In genomic region chr4:186240452-186240847, GRCh38 we compare ENCODE assay signal across 18 cellular contexts. TPM values are rescaled to one million over a fixed set of nuclear protein-coding genes. Genes with fewer than 3 reads are reported as not detected.
DNase-seq lines count a peak whose midpoint lies in the region; ATAC-seq and TF ChIP-seq lines count a peak whose summit lies in the region.
"Had no signal": no experiment of that assay in that cellular context is flagged by ENCODE, and none has a peak within 500 bp of the region (broad histone marks: within the 10 kb centered on the region; RNA-seq: fewer than 3 reads in every experiment).

No MANE protein-coding gene starts in this region.

- no peak overlapping the region for H2AK5ac ChIP-seq in H9 (ENCODE audit: insufficient read length, low read length)

- H3K9me3 Mint-ChIP-seq in H9, result no peaks in the 10 kb centered on the region; a peak in 3 of 5 replicates
- H3K9me3 Mint-ChIP-seq in WTC11, result peaks cover 6% of the 10 kb centered on the region

- no peak overlapping the region for H3K4ac ChIP-seq in H9 (ENCODE audit: low read depth, low read length)

- no peak overlapping the region for H3K18ac ChIP-seq in H9 (ENCODE audit: insufficient read length, low read depth, low read length)

- H4K91ac ChIP-seq in H9 (ENCODE audit: insufficient read length, low read depth, low read length), result no peak overlapping the region

- H3K4me1 Mint-ChIP-seq in H9, result peaks cover 3 to 11% of the 10 kb centered on the region in 2 experiments; a peak in 2 of 4 replicates
- peaks cover 10% of the 10 kb centered on the region for H3K4me1 Mint-ChIP-seq in WTC11
- H3K4me1 Mint-ChIP-seq: CD4-positive, alpha-beta memory T cell had no signal

- peaks cover 0 to 6% (median 3%) of the 10 kb centered on the region in 3 experiments; a peak in 4 of 7 replicates for H3K36me3 Mint-ChIP-seq in H9 (ENCODE audit: insufficient read depth in 1 of 3, low read depth in 3 of 3)
- H3K36me3 Mint-ChIP-seq in WTC11, result peaks cover 16% of the 10 kb centered on the region

- no peak overlapping the region for H4K5ac ChIP-seq in H9 (ENCODE audit: insufficient read length, low read depth, low read length)

- no peak overlapping the region for H2BK15ac ChIP-seq in H9 (ENCODE audit: low read depth, low read length)

- H3K27me3 ChIP-seq in H9 (ENCODE audit: insufficient read depth, low read length), result no peaks in the 10 kb centered on the region
- H3K27me3 ChIP-seq in iPS-20b (ENCODE audit: insufficient read depth, low read length), result no peaks in the 10 kb centered on the region
- H3K27me3 ChIP-seq in osteoblast (ENCODE audit: insufficient read depth, low read length), result no peaks in the 10 kb centered on the region
- no peaks in the 10 kb centered on the region for H3K27me3 ChIP-seq in H7 (ENCODE audit: control insufficient read depth, insufficient read depth, low read length)

- WGBS in H9 (ENCODE audit: extremely low coverage, insufficient read length, low lambda C conversion rate), result no CpG with 5 or more reads among the region's 7 CpGs

- H3K27ac Mint-ChIP-seq in H9, result peak overlapping the region in 1 of 3 experiments; percentile 68; a peak in 5 of 7 replicates
- H3K27ac Mint-ChIP-seq in WTC11, result no peak overlapping the region
- H3K27ac Mint-ChIP-seq: CD4-positive, alpha-beta memory T cell; HFFc6 had no signal

- H3K4me2 ChIP-seq in H9 (ENCODE audit: insufficient read depth, insufficient read length, low read length), result no peak overlapping the region
- H3K4me2 ChIP-seq in osteoblast (ENCODE audit: insufficient read depth, low read length), result no peak overlapping the region

- H3K4me1 ChIP-seq in H9 (ENCODE audit: insufficient read depth, low read length) (no peaks in the 10 kb centered on the region), iPS-20b (ENCODE audit: insufficient read depth, low read length) (peaks cover 11% of the 10 kb centered on the region; the same call in 1 of the 2 replicates), osteoblast (ENCODE audit: insufficient read depth, low read length) (no peaks in the 10 kb centered on the region)
- H3K4me1 ChIP-seq: HAP-1 had no signal

- H4K8ac ChIP-seq in H9 (replicated peaks; ENCODE audit: insufficient read length, low read depth, low read length), result no peak overlapping the region

- H3K4me3 Mint-ChIP-seq in H9 (0 out of 5 replicates have a peak overlapping the region, but pooled peaks of 1 of the 2 experiments have one; percentile 4), WTC11 (no peak overlapping the region)
- H3K4me3 Mint-ChIP-seq: CD4-positive, alpha-beta memory T cell; HFFc6 had no signal

- H3K9me3 ChIP-seq in H9 (ENCODE audit: control insufficient read depth, low read depth, low read length) (no peaks in the 10 kb centered on the region), iPS-20b (ENCODE audit: insufficient read depth, low read depth, low read length) (no peaks in the 10 kb centered on the region), osteoblast (ENCODE audit: low read depth, low read length) (no peaks in the 10 kb centered on the region)
- H3K9me3 ChIP-seq: HAP-1 had no signal

- H3K23me2 ChIP-seq in H9 (ENCODE audit: insufficient read length, low read depth, low read length, poor library complexity, severe bottlenecking), result peaks cover 3% of the 10 kb centered on the region

- H2BK120ac ChIP-seq in H9 (ENCODE audit: low read depth, low read length, poor library complexity, severe bottlenecking), result no peak overlapping the region

- POLR2A ChIA-PET in WTC11 (lab: Charles Lee), result interaction anchor here (0.5 to 0.6 kb wide), 2 partner anchors 33 to 331 kb away, joined by 3 to 5 read pairs; no protein-coding TSS in a partner anchor

- DNase-seq in H9 (no peak), WTC11 (ENCODE audit: low spot score) (no peak), osteoblast (ENCODE audit: insufficient read length, low spot score, missing footprints) (peak; percentile 3), ecto neural progenitor cell (ENCODE audit: low spot score) (no peak), NCI-H524 (lab: John Stamatoyannopoulos, UW) (no peak), NCI-H187 treated with DMSO at 0.1 percent for 48 hours (lab: John Stamatoyannopoulos, UW) (no peak), H7 (no peak)
- DNase-seq: Calu3; CD4-positive, alpha-beta memory T cell; COR-L47; DMS53; GOT3; HFFc6 had no signal

- no peak overlapping the region for H3K14ac ChIP-seq in H9 (ENCODE audit: insufficient read depth, low read length)

- H3T11ph ChIP-seq in H9 (ENCODE audit: low read length), result no peak overlapping the region

- no peak overlapping the region for H3K56ac ChIP-seq in H9 (ENCODE audit: insufficient read length, low read depth, low read length)

- peaks cover 2% of the 10 kb centered on the region for H4K20me1 ChIP-seq in H9 (ENCODE audit: control insufficient read depth, insufficient read depth, insufficient read length)
- no peaks in the 10 kb centered on the region for H4K20me1 ChIP-seq in osteoblast (ENCODE audit: insufficient read depth, low read length)

- peak; percentile 50 for ATAC-seq in WTC11

- H3K79me1 ChIP-seq in H9 (ENCODE audit: insufficient read depth, low read depth, low read length, poor library complexity, severe bottlenecking), result no peaks in the 10 kb centered on the region

- TF ChIP-seq CTCF in H9 (conservative IDR thresholded peaks at IDR 0.05) (no peak), WTC11 (IDR thresholded peaks at IDR 0.05) (no peak), osteoblast (IDR thresholded peaks at IDR 0.05; ENCODE audit: extremely low read depth, low read depth, low read length) (no peak)

- H3K27ac ChIP-seq in H9 (ENCODE audit: insufficient read length, low read depth, low read length) (peak overlapping the region; percentile 3), iPS-20b (ENCODE audit: low read length) (no peak overlapping the region), osteoblast (ENCODE audit: low read depth, low read length) (no peak overlapping the region)

- H2BK5ac ChIP-seq in H9 (ENCODE audit: insufficient read length, low read length), result no peak overlapping the region

- no peak overlapping the region for H2AFZ ChIP-seq in H9 (ENCODE audit: low read length)
- H2AFZ ChIP-seq in osteoblast (ENCODE audit: low read length), result no peak overlapping the region

- H3K4me3 ChIP-seq in iPS-20b (ENCODE audit: low read length) (no peak overlapping the region), osteoblast (ENCODE audit: insufficient read depth, low read length) (no peak overlapping the region), H7 (ENCODE audit: insufficient read depth, low read depth, low read length) (no peak overlapping the region)
- H3K4me3 ChIP-seq: HAP-1 had no signal

- H2BK12ac ChIP-seq in H9 (ENCODE audit: insufficient read length, low read depth, low read length), result no peak overlapping the region

- no peak overlapping the region for H3K9ac ChIP-seq in H9 (ENCODE audit: extremely low read depth, insufficient read length, low read length)
- H3K9ac ChIP-seq in iPS-20b (ENCODE audit: low read depth, low read length), result peak overlapping the region; percentile 14; the same call in 1 of the 2 replicates

- peaks cover 9% of the 10 kb centered on the region; the same call in 1 of the 2 replicates for H3K79me2 ChIP-seq in H9 (ENCODE audit: insufficient read depth, low read length)
- no peaks in the 10 kb centered on the region for H3K79me2 ChIP-seq in osteoblast (ENCODE audit: insufficient read depth, low read length)

- CTCF ChIA-PET in WTC11 (lab: Charles Lee), result no interaction called here

- no peak overlapping the region for H3K23ac ChIP-seq in H9 (ENCODE audit: insufficient read length, low read depth, low read length)

- no peaks in the 10 kb centered on the region; the same call in none of the 2 replicates for H3K27me3 Mint-ChIP-seq in H9 (ENCODE audit: low read depth)
- no peaks in the 10 kb centered on the region; the same call in 1 of the 2 replicates for H3K27me3 Mint-ChIP-seq in WTC11 (ENCODE audit: low read depth)
- H3K27me3 Mint-ChIP-seq: CD4-positive, alpha-beta memory T cell had no signal

- H3K36me3 ChIP-seq in iPS-20b (ENCODE audit: insufficient read depth, low read depth, low read length) (peaks cover 30% of the 10 kb centered on the region; the same call in 1 of the 2 replicates), osteoblast (ENCODE audit: insufficient read depth, low read length) (no peaks in the 10 kb centered on the region), H7 (replicated peaks; ENCODE audit: control insufficient read depth, insufficient read depth, low read length) (no peaks in the 10 kb centered on the region)
- H3K36me3 ChIP-seq: HAP-1 had no signal

- H2BK20ac ChIP-seq in H9 (ENCODE audit: low read depth, low read length, poor library complexity, severe bottlenecking), result no peak overlapping the region

TF ChIP-seq in WTC11, 78 proteins besides CTCF, POLR2A, EP300 and RAD21 (continues in another document):
- TF ChIP-seq IRF1 (CRISPR knock-in tag; IDR thresholded peaks at IDR 0.05), result no peak

RNA-seq across cellular contexts. Expression of gene KLKB1, which starts 13.1 kb away (rescaled TPM):
- total RNA-seq in H9 (2021) (20.1 and 21.8 TPM in 2 replicates), WTC11 (2021) (9.8 to 10.1 TPM (median 10.1 TPM) in 3 replicates), osteoblast (under 0.01 TPM in 1 of 2 replicates, not detected in the other)
- total RNA-seq in H7 (2014; rRNA removed; shearing (Covaris generic)), result 11.8 and 16.3 TPM in 2 replicates
- total RNA-seq: A172, A673, Daoy, HFFc6 had no signal

RNA-seq across cellular contexts. Expression of gene F11, which starts 25.5 kb away (rescaled TPM):
- total RNA-seq in H9 (2021), result 0.50 and 0.97 TPM in 2 replicates
- 1.6 to 1.9 TPM (median 1.6 TPM) in 3 replicates for total RNA-seq in WTC11 (2021)
- not detected in 2 replicates for total RNA-seq in osteoblast
- 0.28 and 0.30 TPM in 2 replicates for total RNA-seq in H7 (2014; rRNA removed; shearing (Covaris generic))
- total RNA-seq: A172; CD4-positive, alpha-beta memory T cell; Daoy; HFFc6 had no signal

RNA-seq across cellular contexts. Expression of gene CYP4V2, which starts 49.1 kb away (rescaled TPM):
- total RNA-seq in H9 (2021) (1.0 and 1.6 TPM in 2 replicates), WTC11 (2021) (2.0 to 3.1 TPM (median 2.2 TPM) in 3 replicates), osteoblast (29.0 and 41.8 TPM in 2 replicates)
- 2.9 and 3.3 TPM in 2 replicates for total RNA-seq in H7 (2014; rRNA removed; shearing (Covaris generic))

Comparison
In these comparisons a context has a peak if more than half of its experiments do, and no peak if none do; other contexts are left out.
1. RNA of gene KLKB1, which starts 13.1 kb away (total RNA-seq): 20.1 to 21.8 TPM in H9, 11.8 to 16.3 TPM in H7 and 9.8 to 10.1 TPM in WTC11; under 0.01 TPM in osteoblast; every median in the first group is over 10 times any median in the second.